In genomic region chr18:79951545-79952456, GRCh38 we compare ENCODE assay signal across 8 cellular contexts. TPM values are rescaled to one million over a fixed set of nuclear protein-coding genes. Genes with fewer than 3 reads are reported as not detected.
DNase-seq lines count a peak whose midpoint lies in the region; ATAC-seq and TF ChIP-seq lines count a peak whose summit lies in the region.

Gene SLC66A2 (minus strand): TSS chr18:79951653. CDS start chr18:79950926, 727 bp downstream.

- peak within 1 kb of the TSS; percentile 89 for H3K4me3 Mint-ChIP-seq in activated T-helper 1 cell treated with anti-CD3 and anti-CD28 coated beads, Interleukin-12 subunit alpha, Interleukin-12 subunit beta, Interleukin-2, Interleukin-4 antibody, amounts not matched to agents 30 ng/mL and 10 ng/mL and 1 ng/mL, durations not matched to agents 14 hours and 24 hours and 36 hours
- peak within 1 kb of the TSS; percentile 90 for H3K4me3 Mint-ChIP-seq in natural killer cell

- H3K4me1 Mint-ChIP-seq in activated T-helper 1 cell treated with anti-CD3 and anti-CD28 coated beads, Interleukin-12 subunit alpha, Interleukin-12 subunit beta, Interleukin-2, Interleukin-4 antibody, amounts not matched to agents 30 ng/mL and 10 ng/mL and 1 ng/mL, durations not matched to agents 14 hours and 24 hours and 36 hours (ENCODE audit: low read depth) = peaks cover 37% of the 10 kb centered on the region
- peaks cover 21 to 30% of the 10 kb centered on the region in 2 donors for H3K4me1 Mint-ChIP-seq in natural killer cell

- no peaks in the 10 kb centered on the region for H3K9me3 Mint-ChIP-seq in activated T-helper 1 cell treated with anti-CD3 and anti-CD28 coated beads, Interleukin-12 subunit alpha, Interleukin-12 subunit beta, Interleukin-2, Interleukin-4 antibody, amounts not matched to agents 30 ng/mL and 10 ng/mL and 1 ng/mL, durations not matched to agents 14 hours and 24 hours and 36 hours
- no peaks in the 10 kb centered on the region for H3K9me3 Mint-ChIP-seq in natural killer cell

- intact Hi-C loops in activated T-helper 1 cell treated with anti-CD3 and anti-CD28 coated beads, Interleukin-12 subunit alpha, Interleukin-12 subunit beta, Interleukin-2, Interleukin-4 antibody, amounts not matched to agents 30 ng/mL and 10 ng/mL and 1 ng/mL, durations not matched to agents 14 hours and 24 hours and 36 hours (cut with micrococcal nuclease) = loop anchor here (1.0 to 10.0 kb wide), 8 partner anchors 8 to 557 kb away; partner anchors contain the start of genes ADNP2, CTDP1, HSBP1L1 and NFATC1
- intact Hi-C loops in natural killer cell (cut with micrococcal nuclease) = loop anchor here (1.0 to 5.0 kb wide), 3 partner anchors 12 to 80 kb away; partner anchors contain the start of genes RBFA and TXNL4A

- ATAC-seq in GM19468 (IDR thresholded peaks at IDR 0.05; ENCODE audit: extremely low read depth, unreplicated experiment) = peak; percentile 65
- ATAC-seq in natural killer cell = peak; percentile 89 to 96 (median 92)

- no peak for TF ChIP-seq CTCF in fibroblast of mammary gland (conservative IDR thresholded peaks at IDR 0.05; ENCODE audit: control insufficient read depth, insufficient read depth, low read depth, low read length)
- no peak for TF ChIP-seq CTCF in natural killer cell (IDR thresholded peaks at IDR 0.05)

- no peaks in the 10 kb centered on the region for H3K27me3 Mint-ChIP-seq in activated T-helper 1 cell treated with anti-CD3 and anti-CD28 coated beads, Interleukin-12 subunit alpha, Interleukin-12 subunit beta, Interleukin-2, Interleukin-4 antibody, amounts not matched to agents 30 ng/mL and 10 ng/mL and 1 ng/mL, durations not matched to agents 14 hours and 24 hours and 36 hours (ENCODE audit: insufficient read depth)
- H3K27me3 Mint-ChIP-seq in natural killer cell (ENCODE audit: low read depth in 2 of 2) = no peaks in the 10 kb centered on the region

- peak within 1 kb of the TSS; percentile 62 for H3K4me3 ChIP-seq in fibroblast of mammary gland (ENCODE audit: control insufficient read depth, low read depth, low read length)

- peaks cover 10% of the 10 kb centered on the region for H3K36me3 Mint-ChIP-seq in activated T-helper 1 cell treated with anti-CD3 and anti-CD28 coated beads, Interleukin-12 subunit alpha, Interleukin-12 subunit beta, Interleukin-2, Interleukin-4 antibody, amounts not matched to agents 30 ng/mL and 10 ng/mL and 1 ng/mL, durations not matched to agents 14 hours and 24 hours and 36 hours (ENCODE audit: low read depth)
- H3K36me3 Mint-ChIP-seq in natural killer cell = no peaks in the 10 kb centered on the region

- peak within 1 kb of the TSS; percentile 82 for H3K27ac Mint-ChIP-seq in activated T-helper 1 cell treated with anti-CD3 and anti-CD28 coated beads, Interleukin-12 subunit alpha, Interleukin-12 subunit beta, Interleukin-2, Interleukin-4 antibody, amounts not matched to agents 30 ng/mL and 10 ng/mL and 1 ng/mL, durations not matched to agents 14 hours and 24 hours and 36 hours
- peak within 1 kb of the TSS; percentile 76 to 79 for H3K27ac Mint-ChIP-seq in natural killer cell

- DNase-seq in COLO829 (ENCODE audit: low spot score) = peak; percentile 72
- peak in 73 of 76 experiments; percentile 33 to 98 (median 87) for DNase-seq in HUDEP-2 (lab: John Stamatoyannopoulos, UW; ENCODE audit: unreplicated experiment in 76 of 76)
- peak; percentile 82 for DNase-seq in RKO (ENCODE audit: low spot score)
- peak; percentile 89 for DNase-seq in activated T-helper 1 cell treated with anti-CD3 and anti-CD28 coated beads, Interleukin-12 subunit alpha, Interleukin-12 subunit beta, Interleukin-2, Interleukin-4 antibody, amounts not matched to agents 30 ng/mL and 10 ng/mL and 1 ng/mL, durations not matched to agents 14 hours and 24 hours and 36 hours (ENCODE audit: low spot score)
- DNase-seq in fibroblast of mammary gland (ENCODE audit: low read depth) = peak; percentile 79
- DNase-seq in natural killer cell = peak; percentile 97
- peak; percentile 88 for DNase-seq in stimulated activated naive CD4-positive, alpha-beta T cell treated with Interleukin-2 at 50 U/mL for 16 hours (lab: John Stamatoyannopoulos, UW)

RNA-seq across cellular contexts. Expression of gene SLC66A2, which starts in this region (rescaled TPM):
- 49.2 and 54.6 TPM in 2 replicates for total RNA-seq in activated T-helper 1 cell treated with anti-CD3 and anti-CD28 coated beads, Interleukin-12 subunit alpha, Interleukin-12 subunit beta, Interleukin-2, Interleukin-4 antibody, amounts not matched to agents 30 ng/mL and 10 ng/mL and 1 ng/mL, durations not matched to agents 14 hours and 24 hours and 36 hours
- 10 to 100 TPM; 51.2 to 62.4 (median 54.1) TPM for total RNA-seq in natural killer cell

Comparison
In these comparisons a context has a peak if more than half of its experiments do, and no peak if none do; other contexts are left out.
1. Peak in every context shown above with its lines: DNase-seq, ATAC-seq and H3K4me3 ChIP-seq.